ENCODE assay signal across 10 cellular contexts in genomic region chrX:48493890-48494364, GRCh38. TPM values are rescaled to one million over a fixed set of nuclear protein-coding genes. Genes with fewer than 3 reads are reported as not detected.
DNase-seq lines count a peak whose midpoint lies in the region; ATAC-seq and TF ChIP-seq lines count a peak whose summit lies in the region.
"Had no signal": no experiment of that assay in that cellular context is flagged by ENCODE, and none has a peak within 500 bp of the region (broad histone marks: within the 10 kb centered on the region; RNA-seq: fewer than 3 reads in every experiment).

No MANE protein-coding gene starts in this region.

- H3K9me3 Mint-ChIP-seq in activated CD4-positive, alpha-beta T cell treated with anti-CD3 and anti-CD28 coated beads, Interleukin-2, amount 10 ng/mL, durations not matched to agents 24 days and 14 days = no peaks in the 10 kb centered on the region
- H3K9me3 Mint-ChIP-seq: IgD-negative memory B cell had no signal

- H3K4me1 Mint-ChIP-seq in activated CD4-positive, alpha-beta T cell treated with anti-CD3 and anti-CD28 coated beads, Interleukin-2, amount 10 ng/mL, durations not matched to agents 24 days and 14 days = peaks cover 3% of the 10 kb centered on the region
- H3K4me1 Mint-ChIP-seq: IgD-negative memory B cell had no signal

- no peak overlapping the region for H3K4me3 Mint-ChIP-seq in activated CD4-positive, alpha-beta T cell treated with anti-CD3 and anti-CD28 coated beads, Interleukin-2, amount 10 ng/mL, durations not matched to agents 24 days and 14 days
- H3K4me3 Mint-ChIP-seq: IgD-negative memory B cell had no signal

- H3K4me2 ChIP-seq in skeletal muscle satellite cell (ENCODE audit: low read length) = peak overlapping the region; percentile 43

- H3K4me1 ChIP-seq in skeletal muscle satellite cell (ENCODE audit: control insufficient read depth, insufficient read depth, low read length) = peaks cover 56% of the 10 kb centered on the region
- H3K4me1 ChIP-seq: prostate gland had no signal

- H3K4me3 ChIP-seq in epithelial cell of proximal tubule (ENCODE audit: low read depth, low read length) (no peak overlapping the region), skeletal muscle satellite cell (ENCODE audit: low read length) (no peak overlapping the region)
- H3K4me3 ChIP-seq: prostate gland had no signal

- H3K9ac ChIP-seq in skeletal muscle satellite cell (ENCODE audit: low read depth, low read length) = no peak overlapping the region

- no peaks in the 10 kb centered on the region for H3K27me3 Mint-ChIP-seq in activated CD4-positive, alpha-beta T cell treated with anti-CD3 and anti-CD28 coated beads, Interleukin-2, amount 10 ng/mL, durations not matched to agents 24 days and 14 days

- DNase-seq in activated CD4-positive, alpha-beta T cell treated with anti-CD3 and anti-CD28 coated beads for 48 hours = peak; percentile 25
- DNase-seq in activated CD4-positive, alpha-beta T cell treated with anti-CD3 and anti-CD28 coated beads, Interleukin-2, amount 10 ng/mL, durations not matched to agents 24 days and 14 days = no peak
- DNase-seq in NCI-H82 (lab: John Stamatoyannopoulos, UW) (peak; percentile 66), epithelial cell of proximal tubule (ENCODE audit: low read depth) (no peak), left lobe of liver (ENCODE audit: low spot score) (no peak)

- H3K9me3 ChIP-seq in skeletal muscle satellite cell (replicated peaks; ENCODE audit: low read length) = no peaks in the 10 kb centered on the region
- H3K9me3 ChIP-seq: prostate gland had no signal

- ATAC-seq in GM21390 (IDR thresholded peaks at IDR 0.05; ENCODE audit: unreplicated experiment) (no peak), left lobe of liver (no peak), HG03442 (IDR thresholded peaks at IDR 0.05; ENCODE audit: unreplicated experiment) (no peak)

- intact Hi-C loops in activated CD4-positive, alpha-beta T cell treated with anti-CD3 and anti-CD28 coated beads, Interleukin-2, amount 10 ng/mL, durations not matched to agents 24 days and 14 days (cut with micrococcal nuclease) = loop anchor here (10.0 kb wide), 1 partner anchor 409 kb away; no protein-coding TSS in a partner anchor

- H3K36me3 Mint-ChIP-seq in activated CD4-positive, alpha-beta T cell treated with anti-CD3 and anti-CD28 coated beads, Interleukin-2, amount 10 ng/mL, durations not matched to agents 24 days and 14 days (ENCODE audit: low read depth) = no peaks in the 10 kb centered on the region
- H3K36me3 Mint-ChIP-seq: IgD-negative memory B cell had no signal

- H3K36me3 ChIP-seq in skeletal muscle satellite cell (ENCODE audit: insufficient read depth, low read length) = no peaks in the 10 kb centered on the region
- H3K36me3 ChIP-seq: prostate gland had no signal

- H3K27me3 ChIP-seq in skeletal muscle satellite cell (ENCODE audit: control insufficient read depth, insufficient read depth, low read length) = no peaks in the 10 kb centered on the region

- TF ChIP-seq CTCF in epithelial cell of proximal tubule (conservative IDR thresholded peaks at IDR 0.05; ENCODE audit: low read depth, low read length) = peak; percentile 45

- no peak overlapping the region for H3K27ac Mint-ChIP-seq in activated CD4-positive, alpha-beta T cell treated with anti-CD3 and anti-CD28 coated beads, Interleukin-2, amount 10 ng/mL, durations not matched to agents 24 days and 14 days
- H3K27ac Mint-ChIP-seq: IgD-negative memory B cell had no signal

RNA-seq across cellular contexts. Expression of gene PORCN, which starts 14.9 kb away (rescaled TPM):
- total RNA-seq in activated CD4-positive, alpha-beta T cell treated with anti-CD3 and anti-CD28 coated beads, Interleukin-2, amount 10 ng/mL, durations not matched to agents 24 days and 14 days = 11.5 and 12.9 TPM in 2 replicates
- total RNA-seq in epithelial cell of proximal tubule = 6.6 and 18.7 TPM in 2 replicates
- 33.4 and 36.0 TPM in 2 replicates for total RNA-seq in skeletal muscle satellite cell (2012; rRNA removed)
- total RNA-seq in left lobe of liver = 1.9 TPM

RNA-seq across cellular contexts. Expression of gene FTSJ1, which starts 17.9 kb away (rescaled TPM):
- total RNA-seq in activated CD4-positive, alpha-beta T cell treated with anti-CD3 and anti-CD28 coated beads, Interleukin-2, amount 10 ng/mL, durations not matched to agents 24 days and 14 days = 95.6 and 101 TPM in 2 replicates
- 63.5 and 113 TPM in 2 replicates for total RNA-seq in epithelial cell of proximal tubule
- total RNA-seq in skeletal muscle satellite cell (2012; rRNA removed) = 118 and 124 TPM in 2 replicates
- 15.6 TPM for total RNA-seq in left lobe of liver

RNA-seq across cellular contexts. Expression of gene SLC38A5, which starts 23.9 kb away (rescaled TPM):
- 195 and 210 TPM in 2 replicates for total RNA-seq in activated CD4-positive, alpha-beta T cell treated with anti-CD3 and anti-CD28 coated beads, Interleukin-2, amount 10 ng/mL, durations not matched to agents 24 days and 14 days
- total RNA-seq in epithelial cell of proximal tubule (15.7 and 71.3 TPM in 2 replicates), left lobe of liver (0.30 TPM)
- 96.1 and 181 TPM in 2 replicates for total RNA-seq in skeletal muscle satellite cell (2012; rRNA removed)

RNA-seq across cellular contexts. Expression of gene EBP, which starts 27.7 kb away (rescaled TPM):
- total RNA-seq in activated CD4-positive, alpha-beta T cell treated with anti-CD3 and anti-CD28 coated beads, Interleukin-2, amount 10 ng/mL, durations not matched to agents 24 days and 14 days = 159 and 163 TPM in 2 replicates
- total RNA-seq in epithelial cell of proximal tubule (93.7 and 190 TPM in 2 replicates), left lobe of liver (267 TPM)
- total RNA-seq in skeletal muscle satellite cell (2012; rRNA removed) = 70.2 and 82.6 TPM in 2 replicates

RNA-seq across cellular contexts. Expression of gene TBC1D25, which starts 45.6 kb away (rescaled TPM):
- total RNA-seq in activated CD4-positive, alpha-beta T cell treated with anti-CD3 and anti-CD28 coated beads, Interleukin-2, amount 10 ng/mL, durations not matched to agents 24 days and 14 days = 14.0 and 15.9 TPM in 2 replicates
- total RNA-seq in epithelial cell of proximal tubule = 7.4 and 10.7 TPM in 2 replicates
- 5.8 and 7.6 TPM in 2 replicates for total RNA-seq in skeletal muscle satellite cell (2012; rRNA removed)
- total RNA-seq in left lobe of liver = 6.5 TPM

Comparison
In these comparisons a context has a peak if more than half of its experiments do, and no peak if none do; other contexts are left out.
1. DNase-seq: peak in activated CD4-positive, alpha-beta T cell treated with anti-CD3 and anti-CD28 coated beads for 48 hours (single experiment) and NCI-H82 (single experiment); none in activated CD4-positive, alpha-beta T cell treated with anti-CD3 and anti-CD28 coated beads, Interleukin-2, amount 10 ng/mL, durations not matched to agents 24 days and 14 days (single experiment), epithelial cell of proximal tubule (single experiment) and left lobe of liver (single experiment).
2. RNA of gene SLC38A5, which starts 23.9 kb away (total RNA-seq): 195 to 210 TPM in activated CD4-positive, alpha-beta T cell treated with anti-CD3 and anti-CD28 coated beads, Interleukin-2, amount 10 ng/mL, durations not matched to agents 24 days and 14 days and 15.7 to 71.3 TPM in epithelial cell of proximal tubule; 0.30 TPM in left lobe of liver (single experiment); every median in the first group is over 10 times any median in the second.